11 cellular contexts compared by ENCODE assay signal in genomic region chr1:221097479-221098281, GRCh38.
DNase-seq lines count a peak whose midpoint lies in the region; ATAC-seq, FAIRE-seq and TF ChIP-seq lines count a peak whose summit lies in the region.
"Had no signal": no experiment of that assay in that cellular context is flagged by ENCODE, and none has a peak within 500 bp of the region (broad histone marks: within the 10 kb centered on the region; RNA-seq: fewer than 3 reads in every experiment).

No MANE protein-coding gene starts in this region.

- H3K27me3 ChIP-seq in right atrium auricular region (no peaks in the 10 kb centered on the region), HepG2 (ENCODE audit: control insufficient read depth in 1 of 2, insufficient read depth in 2 of 2, low read length in 2 of 2) (no peaks in the 10 kb centered on the region), aorta (ENCODE audit: control insufficient read depth in 1 of 2, insufficient read depth in 2 of 2, low read length in 1 of 2) (no peaks in the 10 kb centered on the region)

- ATAC-seq in Right ventricle myocardium inferior (peak; percentile 22), HepG2 (no peak), aorta (ENCODE audit: low FRiP score) (peak; percentile 29), HG03039 (IDR thresholded peaks at IDR 0.05; ENCODE audit: unreplicated experiment) (no peak)

- H3K9me3 ChIP-seq in right atrium auricular region (no peaks in the 10 kb centered on the region), HepG2 (ENCODE audit: low read length) (no peaks in the 10 kb centered on the region), aorta (ENCODE audit: control insufficient read depth, low read length) (peaks cover 2% of the 10 kb centered on the region)

- H3K27ac ChIP-seq in right atrium auricular region (peak overlapping the region in 1 of 2 donors; percentile 36), HepG2 (ENCODE audit: extremely low read length, insufficient read depth, low read length) (no peak overlapping the region), aorta (ENCODE audit: low read depth in 1 of 2, low read length in 2 of 2) (no peak overlapping the region)

- no peak overlapping the region for H2AFZ ChIP-seq in HepG2 (ENCODE audit: low read length)

- TF ChIP-seq CTCF in right atrium auricular region (IDR thresholded peaks at IDR 0.05) (no peak), astrocyte of the cerebellum (IDR thresholded peaks at IDR 0.05; ENCODE audit: low read depth, low read length, missing control alignments) (no peak), HepG2 (CRISPR knock-in tag; IDR thresholded peaks at IDR 0.05) (no peak)

- H3K36me3 ChIP-seq in right atrium auricular region (no peaks in the 10 kb centered on the region), HepG2 (replicated peaks in 1 of 2; ENCODE audit: control insufficient read depth in 1 of 2, insufficient read depth in 2 of 2, low read length in 2 of 2) (no peaks in the 10 kb centered on the region), aorta (ENCODE audit: control insufficient read depth in 1 of 2, insufficient read depth in 2 of 2, low read length in 1 of 2) (no peaks in the 10 kb centered on the region)

- H3K4me3 ChIP-seq in right atrium auricular region (no peak overlapping the region), astrocyte of the cerebellum (ENCODE audit: low read depth, low read length) (no peak overlapping the region), HepG2 (replicated peaks in 1 of 3; ENCODE audit: insufficient read depth in 1 of 3, low read depth in 2 of 3, low read length in 3 of 3) (no peak overlapping the region), aorta (ENCODE audit: low read length in 2 of 2) (no peak overlapping the region)

- intact Hi-C loops in Right ventricle myocardium inferior (cut with DNase I): no loop called here
- intact Hi-C loops in HepG2 (cut with micrococcal nuclease; ENCODE audit: unreplicated experiment): no loop called here
- intact Hi-C loops in aorta (cut with DNase I): no loop called here

- no peak for TF ChIP-seq RAD21 in HepG2 (CRISPR knock-in tag; IDR thresholded peaks at IDR 0.05)

- no peak for TF ChIP-seq POLR2A in HepG2 (IDR thresholded peaks at IDR 0.05; ENCODE audit: insufficient read depth in 1 of 2, low read depth in 2 of 2, low read length in 2 of 2)

- no peak overlapping the region for H3K9ac ChIP-seq in HepG2 (ENCODE audit: insufficient read depth, low read depth, low read length)

- H4K20me1 ChIP-seq in HepG2 (ENCODE audit: insufficient read depth, low read length): no peaks in the 10 kb centered on the region

- WGBS in HepG2 (ENCODE audit: low lambda C conversion rate): 9% methylated on average over 6 of the region's 6 CpGs
- 80 to 82% methylated on average over 6 of the region's 6 CpGs for WGBS in aorta, 2 donors

- H3K79me2 ChIP-seq in HepG2 (ENCODE audit: insufficient read depth, low read length): no peaks in the 10 kb centered on the region

- DNase-seq in Right ventricle myocardium inferior (ENCODE audit: missing footprints) (no peak), right atrium auricular region (ENCODE audit: low spot score) (no peak), astrocyte of the cerebellum (ENCODE audit: low read depth) (peak; percentile 63), HepG2 (ENCODE audit: low spot score) (no peak), aorta (no peak), pons (ENCODE audit: low spot score) (no peak)
- no peak for DNase-seq in effector CD8-positive, alpha-beta T cell (lab: John Stamatoyannopoulos, UW)
- DNase-seq: stimulated activated CD4-positive, alpha-beta T cell treated with anti-CD3 and anti-CD28 coated beads, Interleukin-4, amount 100 ng/mL, for 4 hours had no signal

- TF ChIP-seq EP300 in HepG2 (IDR thresholded peaks at IDR 0.05; ENCODE audit: low read depth in 2 of 2, low read length in 2 of 2): no peak
- TF ChIP-seq EP300 in HepG2 (CRISPR knock-in tag; IDR thresholded peaks at IDR 0.05; ENCODE audit: borderline replicate concordance): no peak

- H3K4me2 ChIP-seq in HepG2 (ENCODE audit: low read depth, low read length): no peak overlapping the region

- no peak for FAIRE-seq in HepG2 (lab: Jason Lieb, UNC)
- FAIRE-seq: A204.1, GM18507 had no signal

- peaks cover 0 to 5% of the 10 kb centered on the region in 2 donors for H3K4me1 ChIP-seq in right atrium auricular region
- no peaks in the 10 kb centered on the region for H3K4me1 ChIP-seq in HepG2 (ENCODE audit: insufficient read depth, low read length)
- H3K4me1 ChIP-seq in aorta (ENCODE audit: control insufficient read depth in 1 of 2, insufficient read depth in 2 of 2, low read length in 2 of 2): peaks cover 0 to 5% of the 10 kb centered on the region in 2 donors

- CTCF ChIA-PET in HepG2 (lab: Yijun Ruan, JAX; ENCODE audit: low intra/inter-chr PET ratio, low total read pairs): no interaction called here

- BruUV-seq in HepG2 (replicated peaks; lab: Mats Ljungman, UMichigan): no TSS peak

- in situ Hi-C loops in astrocyte of the cerebellum (cut with HindIII; ENCODE audit: low sequenced_read_pairs) (no loop called here), HepG2 (cut with HindIII; ENCODE audit: extremely low pct_ligation_motif_present, low pct_unique_long_range_greater_than_20kb) (no loop called here)

- POLR2A ChIA-PET in HepG2 (lab: Yijun Ruan, JAX): no interaction called here

TF ChIP-seq in HepG2, 621 proteins besides CTCF, POLR2A, EP300 and RAD21:
- TF ChIP-seq TFDP1 (CRISPR knock-in tag; IDR thresholded peaks at IDR 0.05; ENCODE audit: borderline replicate concordance) (no peak), CEBPB (IDR thresholded peaks at IDR 0.05; ENCODE audit: borderline replicate concordance, low read depth, low read length) (peak; percentile 79; the same call in 1 of the 2 replicates)

Comparison
In these comparisons a context has a peak if more than half of its experiments do, and no peak if none do; other contexts are left out.
1. ATAC-seq: peak in Right ventricle myocardium inferior (single experiment) and aorta (single experiment); none in HepG2 (single experiment) and HG03039 (single experiment).